In the genomic region with DNA sequence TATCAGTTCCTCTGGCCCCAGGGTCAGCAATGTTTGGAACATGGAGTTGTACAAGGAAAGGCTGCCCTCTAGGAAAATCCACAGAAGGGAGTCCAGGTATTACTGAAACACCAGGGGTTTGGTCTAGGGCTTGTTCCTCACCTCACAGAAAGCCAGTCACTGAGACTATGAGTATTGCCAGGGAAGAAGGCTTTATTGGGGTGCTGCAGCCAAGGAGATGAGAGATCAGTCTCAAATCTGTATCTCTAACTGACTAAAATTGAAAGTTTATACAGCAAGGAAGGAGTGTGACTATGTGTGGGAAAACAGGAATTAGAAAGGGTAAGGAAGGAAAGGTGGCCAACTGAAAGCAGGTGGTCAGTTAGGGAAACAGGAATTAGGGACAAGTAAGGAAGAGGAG, we compare ENCODE assay signal across 29 cellular contexts.
"Had no signal": no experiment of that assay in that cellular context is flagged by ENCODE, and none has a peak within 500 bp of the region (broad histone marks: within the 10 kb centered on the region; RNA-seq: fewer than 3 reads in every experiment).

No MANE protein-coding gene starts in this region.

- H3K9me3 ChIP-seq: colonic mucosa, gastrocnemius medialis, gastroesophageal sphincter had no signal

- H3K4me3 ChIP-seq: colonic mucosa, coronary artery, dorsolateral prefrontal cortex, esophagus muscularis mucosa, esophagus squamous epithelium, gastrocnemius medialis, gastroesophageal sphincter, heart left ventricle, heart right ventricle had no signal

- FAIRE-seq: colon, endometrium, endothelial cell of umbilical vein, frontal cortex had no signal

- H3K4me3 Mint-ChIP-seq: dendritic cell treated with granulocyte-macrophage colony-stimulating factor and Interleukin-4, amounts not matched to agents 40 ng/mL and 50 ng/mL, for 4 days; effector memory CD8-positive, alpha-beta T cell; endodermal cell had no signal

- H3K4me1 ChIP-seq: colonic mucosa, esophagus squamous epithelium had no signal

- ATAC-seq: effector memory CD8-positive, alpha-beta T cell; esophagus mucosa; foreskin keratinocyte; gastrocnemius medialis; gastroesophageal sphincter; heart left ventricle; heart right ventricle had no signal

- H3K27me3 ChIP-seq: colonic mucosa, dorsolateral prefrontal cortex, esophagus muscularis mucosa, esophagus squamous epithelium, gastrocnemius medialis, gastroesophageal sphincter, heart left ventricle, heart right ventricle had no signal

- H3K27me3 Mint-ChIP-seq: dendritic cell treated with granulocyte-macrophage colony-stimulating factor and Interleukin-4, amounts not matched to agents 40 ng/mL and 50 ng/mL, for 4 days; effector memory CD8-positive, alpha-beta T cell had no signal

- H3K36me3 ChIP-seq: colonic mucosa, esophagus muscularis mucosa, esophagus squamous epithelium, gastrocnemius medialis, gastroesophageal sphincter, heart left ventricle, heart right ventricle had no signal

- H3K27ac Mint-ChIP-seq: dendritic cell treated with granulocyte-macrophage colony-stimulating factor and Interleukin-4, amounts not matched to agents 40 ng/mL and 50 ng/mL, for 4 days; effector memory CD8-positive, alpha-beta T cell; endodermal cell had no signal

- H3K27ac ChIP-seq: colonic mucosa, coronary artery, dorsolateral prefrontal cortex, epithelial cell of prostate, esophagus muscularis mucosa, esophagus squamous epithelium, foreskin keratinocyte, gastrocnemius medialis, gastroesophageal sphincter, heart left ventricle, heart right ventricle had no signal

- DNase-seq: colonic mucosa; cortex of kidney; dermis blood vessel endothelial cell; dorsolateral prefrontal cortex; effector CD4-positive, alpha-beta T cell; effector CD8-positive, alpha-beta T cell; effector memory CD4-positive, alpha-beta T cell; effector memory CD8-positive, alpha-beta T cell; endodermal cell; erythroblast; esophagus squamous epithelium; foreskin fibroblast; foreskin keratinocyte; foreskin melanocyte; gastrocnemius medialis; glutamatergic neuron; head of caudate nucleus; heart left ventricle; heart right ventricle had no signal
